ENCODE assay signal across 20 cellular contexts in genomic region chr4:7737752-7738457, GRCh38.
"Had no signal": no experiment of that assay in that cellular context is flagged by ENCODE, and none has a peak within 500 bp of the region (broad histone marks: within the 10 kb centered on the region; RNA-seq: fewer than 3 reads in every experiment).

No MANE protein-coding gene starts in this region.

- ATAC-seq: esophagus mucosa; heart left ventricle; left lung; psoas muscle; sciatic nerve; stimulated activated naive B cell treated with anti-CD40 and anti-IgM and Interleukin-4, amounts not matched to agents 10 μg/mL and 1 μg/mL and 100 μg/mL, for 72 hours; stimulated activated naive CD8-positive, alpha-beta T cell treated with anti-CD3 and anti-CD28 coated beads, Interleukin-15, amount 100 ng/mL, for 72 hours had no signal

- H3K27me3 ChIP-seq: dorsolateral prefrontal cortex, heart left ventricle, neutrophil, testis, tibial nerve had no signal

- H3K36me3 ChIP-seq: heart left ventricle, neutrophil had no signal

- FAIRE-seq: frontal cortex, islet of Langerhans had no signal

- H3K27ac ChIP-seq: dorsolateral prefrontal cortex, heart left ventricle, left lung, neutrophil, psoas muscle, testis, tibial nerve had no signal

- H3K4me1 ChIP-seq: heart left ventricle, left lung, psoas muscle, testis had no signal

- H3K4me3 ChIP-seq: dorsolateral prefrontal cortex, heart left ventricle, left lung, psoas muscle, testis, tibial nerve had no signal

- DNase-seq: cortex of kidney; dorsolateral prefrontal cortex; effector CD8-positive, alpha-beta T cell; hypothalamus; left lung; nephron progenitor cell; retina; stimulated activated CD4-positive, alpha-beta T cell treated with anti-CD3 and anti-CD28 coated beads, Interleukin-2, amount 100 ng/mL, for 24 hours; stimulated activated CD4-positive, alpha-beta T cell treated with anti-CD3 and anti-CD28 coated beads, Interleukin-4, amount 100 ng/mL, for 4 hours; stimulated activated naive B cell treated with anti-CD40 and anti-IgM and Interleukin-4, amounts not matched to agents 10 μg/mL and 1 μg/mL and 100 μg/mL, for 72 hours; stimulated activated naive CD8-positive, alpha-beta T cell treated with anti-CD3 and anti-CD28 coated beads, Interleukin-15, amount 100 ng/mL, for 72 hours; testis had no signal

- H3K9me3 ChIP-seq: heart left ventricle, left lung, neutrophil, psoas muscle, testis had no signal
